Comparison of ENCODE assay signal across 20 cellular contexts in genomic region chr11:68706237-68706636, GRCh38. TPM values are rescaled to one million over a fixed set of nuclear protein-coding genes. Genes with fewer than 3 reads are reported as not detected.
"Had no signal": no experiment of that assay in that cellular context is flagged by ENCODE, and none has a peak within 500 bp of the region (broad histone marks: within the 10 kb centered on the region; RNA-seq: fewer than 3 reads in every experiment).

No MANE protein-coding gene starts in this region.

- H3K4me1 Mint-ChIP-seq: naive thymus-derived CD4-positive, alpha-beta T cell; stimulated activated effector memory CD8-positive, alpha-beta T cell treated with anti-CD3 and anti-CD28 coated beads, Interleukin-12 subunit alpha, Interleukin-12 subunit beta, amount 100 ng/mL, for 72 hours had no signal

- H3K36me3 Mint-ChIP-seq: stimulated activated effector memory CD8-positive, alpha-beta T cell treated with anti-CD3 and anti-CD28 coated beads, Interleukin-12 subunit alpha, Interleukin-12 subunit beta, amount 100 ng/mL, for 72 hours had no signal

- ATAC-seq: naive thymus-derived CD4-positive, alpha-beta T cell; stimulated activated effector memory CD8-positive, alpha-beta T cell treated with anti-CD3 and anti-CD28 coated beads, Interleukin-12 subunit alpha, Interleukin-12 subunit beta, amount 100 ng/mL, for 72 hours; upper lobe of right lung had no signal

- H3K27ac Mint-ChIP-seq: dendritic cell treated with granulocyte-macrophage colony-stimulating factor and Interleukin-4, amounts not matched to agents 40 ng/mL and 50 ng/mL, for 4 days; naive thymus-derived CD4-positive, alpha-beta T cell; nephron progenitor cell; stimulated activated effector memory CD8-positive, alpha-beta T cell treated with anti-CD3 and anti-CD28 coated beads, Interleukin-12 subunit alpha, Interleukin-12 subunit beta, amount 100 ng/mL, for 72 hours; stimulated activated naive CD8-positive, alpha-beta T cell treated with anti-CD3 and anti-CD28 coated beads, Interleukin-15, Interleukin-2, amounts not matched to agents 100 ng/mL and 50 ng/mL, for 24 hours had no signal

- H3K27me3 ChIP-seq: right lobe of liver, vagina had no signal

- DNase-seq: erythroblast; foreskin melanocyte; head of caudate nucleus; hippocampal formation; kidney glomerular epithelial cell; mesendoderm; naive thymus-derived CD4-positive, alpha-beta T cell; nephron progenitor cell; right lobe of liver; stimulated activated CD4-positive, alpha-beta T cell treated with anti-CD3 and anti-CD28 coated beads, Interleukin-4, amount 100 ng/mL, for 1 hour; stimulated activated CD8-positive, alpha-beta memory T cell treated with anti-CD3 and anti-CD28 coated beads, Interleukin-4, amount 100 ng/mL, for 48 hours; upper lobe of right lung had no signal

- H3K4me3 ChIP-seq: prostate gland, right lobe of liver, tibial nerve, upper lobe of right lung, vagina had no signal

- H3K9me3 ChIP-seq: prostate gland, right lobe of liver, tibial nerve, upper lobe of right lung, vagina had no signal

- H3K4me3 Mint-ChIP-seq: dendritic cell treated with granulocyte-macrophage colony-stimulating factor and Interleukin-4, amounts not matched to agents 40 ng/mL and 50 ng/mL, for 4 days; naive thymus-derived CD4-positive, alpha-beta T cell; nephron progenitor cell; stimulated activated effector memory CD8-positive, alpha-beta T cell treated with anti-CD3 and anti-CD28 coated beads, Interleukin-12 subunit alpha, Interleukin-12 subunit beta, amount 100 ng/mL, for 72 hours; stimulated activated naive CD8-positive, alpha-beta T cell treated with anti-CD3 and anti-CD28 coated beads, Interleukin-15, Interleukin-2, amounts not matched to agents 100 ng/mL and 50 ng/mL, for 24 hours had no signal

- H3K36me3 ChIP-seq: prostate gland, right lobe of liver, tibial nerve, upper lobe of right lung, vagina had no signal

RNA-seq across cellular contexts. Expression of gene GAL, which starts 21.9 kb away (rescaled TPM):
- total RNA-seq: mononuclear cell; naive thymus-derived CD4-positive, alpha-beta T cell; renal cortical epithelial cell; upper lobe of right lung had no signal
